14 cellular contexts compared by ENCODE assay signal in genomic region chrX:104351173-104351769, GRCh38.
DNase-seq lines count a peak whose midpoint lies in the region; ATAC-seq, FAIRE-seq and TF ChIP-seq lines count a peak whose summit lies in the region.
"Had no signal": no experiment of that assay in that cellular context is flagged by ENCODE, and none has a peak within 500 bp of the region (broad histone marks: within the 10 kb centered on the region; RNA-seq: fewer than 3 reads in every experiment).

No MANE protein-coding gene starts in this region.

- FAIRE-seq in HepG2 (lab: Jason Lieb, UNC) = no peak

- H3K9me3 ChIP-seq in HepG2 (ENCODE audit: low read length) (no peaks in the 10 kb centered on the region), right lobe of liver (no peaks in the 10 kb centered on the region)

- no peak overlapping the region for H3K4me2 ChIP-seq in HepG2 (ENCODE audit: low read depth, low read length)
- H3K4me2 ChIP-seq: hepatocyte had no signal

- TF ChIP-seq POLR2A in HepG2 (IDR thresholded peaks at IDR 0.05; ENCODE audit: insufficient read depth in 1 of 2, low read depth in 2 of 2, low read length in 2 of 2) (no peak), right lobe of liver (IDR thresholded peaks at IDR 0.05) (no peak)

- no peak overlapping the region for H3K9ac ChIP-seq in HepG2 (ENCODE audit: insufficient read depth, low read depth, low read length)

- no peaks in the 10 kb centered on the region for H3K79me2 ChIP-seq in HepG2 (ENCODE audit: insufficient read depth, low read length)
- H3K79me2 ChIP-seq: hepatocyte had no signal

- H4K20me1 ChIP-seq in HepG2 (ENCODE audit: insufficient read depth, low read length) = no peaks in the 10 kb centered on the region

- no peaks in the 10 kb centered on the region for H3K4me1 ChIP-seq in HepG2 (ENCODE audit: insufficient read depth, low read length)
- no peaks in the 10 kb centered on the region for H3K4me1 ChIP-seq in right lobe of liver

- no peak for TF ChIP-seq CTCF in HepG2 (CRISPR knock-in tag; IDR thresholded peaks at IDR 0.05)
- no peak for TF ChIP-seq CTCF in right lobe of liver (IDR thresholded peaks at IDR 0.05)
- no peak for TF ChIP-seq CTCF in foreskin fibroblast (IDR thresholded peaks at IDR 0.05; ENCODE audit: low read depth, low read length)

- WGBS in HepG2 (ENCODE audit: low lambda C conversion rate) = 0% methylated on average over 1 of the region's 3 CpGs
- 49% methylated on average over 3 of the region's 3 CpGs for WGBS in right lobe of liver (ENCODE audit: insufficient coverage, low coverage, low lambda C conversion rate, missing lambda C conversion rate)

- in situ Hi-C loops in HepG2 (cut with HindIII; ENCODE audit: extremely low pct_ligation_motif_present, low pct_unique_long_range_greater_than_20kb) = no loop called here

- H3K27ac ChIP-seq in HepG2 (ENCODE audit: extremely low read length, insufficient read depth, low read length) = no peak overlapping the region
- H3K27ac ChIP-seq in right lobe of liver = no peak overlapping the region
- H3K27ac ChIP-seq: hepatocyte had no signal

- intact Hi-C loops in HepG2 (cut with micrococcal nuclease; ENCODE audit: unreplicated experiment) = no loop called here
- intact Hi-C loops in right lobe of liver (cut with DNase I) = no loop called here

- H3K36me3 ChIP-seq in HepG2 (replicated peaks in 1 of 2; ENCODE audit: control insufficient read depth in 1 of 2, insufficient read depth in 2 of 2, low read length in 2 of 2) (no peaks in the 10 kb centered on the region), right lobe of liver (no peaks in the 10 kb centered on the region)

- no peak for TF ChIP-seq RAD21 in HepG2 (CRISPR knock-in tag; IDR thresholded peaks at IDR 0.05)

- POLR2A ChIA-PET in HepG2 (lab: Yijun Ruan, JAX) = no interaction called here

- no peak for ATAC-seq in HepG2
- no peak for ATAC-seq in right lobe of liver
- ATAC-seq in GM19463 (IDR thresholded peaks at IDR 0.05; ENCODE audit: unreplicated experiment) = no peak
- ATAC-seq: activated CD8-positive, alpha-beta T cell treated with anti-CD3 and anti-CD28 coated beads for 36 hours had no signal

- H3K27me3 ChIP-seq in HepG2 (ENCODE audit: control insufficient read depth in 1 of 2, insufficient read depth in 2 of 2, low read length in 2 of 2) (no peaks in the 10 kb centered on the region), right lobe of liver (no peaks in the 10 kb centered on the region)
- H3K27me3 ChIP-seq: hepatocyte had no signal

- TF ChIP-seq EP300 in HepG2 (IDR thresholded peaks at IDR 0.05; ENCODE audit: low read depth in 2 of 2, low read length in 2 of 2) = no peak
- no peak for TF ChIP-seq EP300 in HepG2 (CRISPR knock-in tag; IDR thresholded peaks at IDR 0.05; ENCODE audit: borderline replicate concordance)

- CTCF ChIA-PET in HepG2 (lab: Yijun Ruan, JAX; ENCODE audit: low intra/inter-chr PET ratio, low total read pairs) = no interaction called here

- no peak overlapping the region for H2AFZ ChIP-seq in HepG2 (ENCODE audit: low read length)
- H2AFZ ChIP-seq: hepatocyte had no signal

- no peak overlapping the region for H3K4me3 ChIP-seq in HepG2 (replicated peaks in 1 of 3; ENCODE audit: insufficient read depth in 1 of 3, low read depth in 2 of 3, low read length in 3 of 3)
- H3K4me3 ChIP-seq in right lobe of liver = no peak overlapping the region
- H3K4me3 ChIP-seq in foreskin fibroblast (ENCODE audit: low read depth in 1 of 2, low read length in 2 of 2) = no peak overlapping the region
- H3K4me3 ChIP-seq: hepatocyte had no signal

- DNase-seq in HepG2 (ENCODE audit: low spot score) (no peak), right lobe of liver (no peak), SKM-1 (lab: John Stamatoyannopoulos, UW; ENCODE audit: unreplicated experiment) (peak; percentile 13), foreskin fibroblast (peak; percentile 66 to 78), globus pallidus (ENCODE audit: low spot score) (no peak), NCI-H1930 (lab: John Stamatoyannopoulos, UW) (no peak)
- DNase-seq in activated CD8-positive, alpha-beta memory T cell treated with anti-CD3 and anti-CD28 coated beads, Interleukin-2, amount 50 U/mL, for 48 hours = no peak
- DNase-seq: activated CD8-positive, alpha-beta T cell treated with anti-CD3 and anti-CD28 coated beads for 36 hours; C1 segment of cervical spinal cord; NCI-H2081; SHP77 treated with DMSO at 0.1 percent for 48 hours; stimulated activated CD4-positive, alpha-beta T cell treated with anti-CD3 and anti-CD28 coated beads, Interleukin-4, amount 100 ng/mL, for 24 hours had no signal

- no TSS peak for BruUV-seq in HepG2 (replicated peaks; lab: Mats Ljungman, UMichigan)

TF ChIP-seq in HepG2, 621 proteins besides CTCF, POLR2A, EP300 and RAD21:
- peak; percentile 36; the same call in 1 of the 2 replicates for TF ChIP-seq ZNF652 (CRISPR knock-in tag; IDR thresholded peaks at IDR 0.05; ENCODE audit: borderline replicate concordance, low read depth)
- no peak for TF ChIP-seq RXRA (CRISPR knock-in tag; IDR thresholded peaks at IDR 0.05)

Comparison
In these comparisons a context has a peak if more than half of its experiments do, and no peak if none do; other contexts are left out.
1. DNase-seq: peak in SKM-1 (single experiment) and foreskin fibroblast (2 of 2); none in HepG2 (single experiment), right lobe of liver (0 of 3), globus pallidus (single experiment), NCI-H1930 (0 of 2) and activated CD8-positive, alpha-beta memory T cell treated with anti-CD3 and anti-CD28 coated beads, Interleukin-2, amount 50 U/mL, for 48 hours (single experiment).